ENCODE assay signal across 1 cellular context in genomic region chr17:37774508-37774907, GRCh38.
A peak's percentile ranks its signal among the peaks of the same experiment; 100 is the strongest.
TF ChIP-seq lines count a peak whose summit lies in the region.

No MANE protein-coding gene starts in this region.

TF ChIP-seq in GM12878, 131 proteins besides CTCF, POLR2A, EP300 and RAD21 (continued from another document and continues in another):
- TF ChIP-seq ZZZ3 (IDR thresholded peaks at IDR 0.05; ENCODE audit: control insufficient read depth, insufficient read length, low read depth), result no peak
- TF ChIP-seq LARP7 (IDR thresholded peaks at IDR 0.05), result no peak; the same call in 1 of the 2 replicates
- TF ChIP-seq RBBP5 (conservative IDR thresholded peaks at IDR 0.05), result no peak
- TF ChIP-seq NR2C1 (IDR thresholded peaks at IDR 0.05), result no peak; the same call in 1 of the 2 replicates
- peak; percentile 18 for TF ChIP-seq SMAD1 (IDR thresholded peaks at IDR 0.05; ENCODE audit: low read depth, partially characterized antibody)
- no peak for TF ChIP-seq ZNF207 (IDR thresholded peaks at IDR 0.05; ENCODE audit: borderline replicate concordance)
- TF ChIP-seq CBX5 (IDR thresholded peaks at IDR 0.05; ENCODE audit: low read depth), result no peak
- TF ChIP-seq SRF (IDR thresholded peaks at IDR 0.05; ENCODE audit: low read depth in 2 of 2, low read length in 2 of 2), result no peak
- no peak; the same call in 1 of the 2 replicates for TF ChIP-seq MTA3 (IDR thresholded peaks at IDR 0.05; ENCODE audit: borderline replicate concordance, low read length)
- no peak for TF ChIP-seq SP1 (IDR thresholded peaks at IDR 0.05; ENCODE audit: low read depth, low read length)
- TF ChIP-seq CREB1 (IDR thresholded peaks at IDR 0.05; ENCODE audit: low read depth), result peak; percentile 45; the same call in 1 of the 2 replicates
- no peak for TF ChIP-seq BRCA1 (IDR thresholded peaks at IDR 0.05; ENCODE audit: low read depth, low read length)
- TF ChIP-seq MYC (IDR thresholded peaks at IDR 0.05; ENCODE audit: insufficient read depth, insufficient read length, insufficient replicate concordance, low read length, severe bottlenecking), result no peak
- no peak for TF ChIP-seq ZNF274 (IDR thresholded peaks at IDR 0.05; ENCODE audit: insufficient read depth, insufficient read length)
- TF ChIP-seq TAF1 (IDR thresholded peaks at IDR 0.05; ENCODE audit: borderline replicate concordance, low read depth, low read length), result no peak
- no peak for TF ChIP-seq EZH2 (IDR thresholded peaks at IDR 0.05; ENCODE audit: borderline replicate concordance, control insufficient read depth, low read depth, low read length)
- TF ChIP-seq NR2F1 (conservative IDR thresholded peaks at IDR 0.05), result peak; percentile 93
- no peak; the same call in 1 of the 2 replicates for TF ChIP-seq SMC3 (IDR thresholded peaks at IDR 0.05; ENCODE audit: borderline replicate concordance, low read length)
- peak; percentile 34; the same call in 1 of the 2 replicates for TF ChIP-seq RAD51 (IDR thresholded peaks at IDR 0.05)
- peak; percentile 83; the same call in 1 of the 2 replicates for TF ChIP-seq CHD2 (IDR thresholded peaks at IDR 0.05; ENCODE audit: borderline replicate concordance, low read depth, low read length)
- peak; percentile 89 for TF ChIP-seq NBN (IDR thresholded peaks at IDR 0.05)
- TF ChIP-seq E2F4 (IDR thresholded peaks at IDR 0.05; ENCODE audit: low read depth, low read length), result no peak
- no peak for TF ChIP-seq HDAC6 (IDR thresholded peaks at IDR 0.05; ENCODE audit: unreplicated experiment)
- peak; percentile 81 for TF ChIP-seq GATAD2B (conservative IDR thresholded peaks at IDR 0.05; ENCODE audit: low read depth)
- no peak for TF ChIP-seq EGR1 (IDR thresholded peaks at IDR 0.05; ENCODE audit: borderline replicate concordance in 1 of 2, low read depth in 2 of 2, low read length in 2 of 2)
- no peak for TF ChIP-seq TCF3 (IDR thresholded peaks at IDR 0.05; ENCODE audit: borderline replicate concordance, insufficient read depth, low read depth, low read length)
- TF ChIP-seq CREM (IDR thresholded peaks at IDR 0.05; ENCODE audit: low read depth), result peak; percentile 55
- TF ChIP-seq PKNOX1 (IDR thresholded peaks at IDR 0.05), result no peak
- TF ChIP-seq PML (IDR thresholded peaks at IDR 0.05; ENCODE audit: low read length), result no peak
- TF ChIP-seq ZNF622 (IDR thresholded peaks at IDR 0.05), result no peak
- no peak for TF ChIP-seq ATF3 (IDR thresholded peaks at IDR 0.05; ENCODE audit: borderline replicate concordance, extremely low read depth, low read depth, low read length)
- TF ChIP-seq NKRF (conservative IDR thresholded peaks at IDR 0.05), result no peak
- TF ChIP-seq ATF7 (IDR thresholded peaks at IDR 0.05; ENCODE audit: low read depth), result peak; percentile 99
- TF ChIP-seq RB1 (IDR thresholded peaks at IDR 0.05; ENCODE audit: borderline replicate concordance), result no peak
- no peak for TF ChIP-seq PAX8 (IDR thresholded peaks at IDR 0.05)
- no peak for TF ChIP-seq BCLAF1 (IDR thresholded peaks at IDR 0.05)
- no peak for TF ChIP-seq PRDM15 (CRISPR knock-in tag; IDR thresholded peaks at IDR 0.05)
- TF ChIP-seq SUZ12 (IDR thresholded peaks at IDR 0.05; ENCODE audit: unreplicated experiment), result no peak
- TF ChIP-seq SUPT20H (IDR thresholded peaks at IDR 0.05; ENCODE audit: borderline replicate concordance, control insufficient read depth, low read depth, low read length), result no peak
- TF ChIP-seq JUNB (IDR thresholded peaks at IDR 0.05), result peak; percentile 51
- no peak for TF ChIP-seq CEBPB (IDR thresholded peaks at IDR 0.05; ENCODE audit: borderline replicate concordance in 1 of 2, low read depth in 2 of 2, low read length in 2 of 2)
- TF ChIP-seq SREBF2 (IDR thresholded peaks at IDR 0.05; ENCODE audit: low read length), result no peak
- no peak for TF ChIP-seq ZBED1 (IDR thresholded peaks at IDR 0.05; ENCODE audit: borderline replicate concordance)
- TF ChIP-seq SMARCA5 (IDR thresholded peaks at IDR 0.05), result no peak
- TF ChIP-seq ZNF217 (IDR thresholded peaks at IDR 0.05), result peak; percentile 51; the same call in 1 of the 2 replicates
- TF ChIP-seq ZNF687 (IDR thresholded peaks at IDR 0.05), result no peak
- no peak for TF ChIP-seq SREBF1 (IDR thresholded peaks at IDR 0.05; ENCODE audit: low read length)
- TF ChIP-seq TCF7 (IDR thresholded peaks at IDR 0.05; ENCODE audit: borderline replicate concordance), result no peak
- TF ChIP-seq ESRRA (IDR thresholded peaks at IDR 0.05; ENCODE audit: low read length), result no peak
- TF ChIP-seq SMAD5 (IDR thresholded peaks at IDR 0.05; ENCODE audit: low read depth), result no peak
- TF ChIP-seq REST (IDR thresholded peaks at IDR 0.05; ENCODE audit: low read depth, low read length), result no peak
